9 cellular contexts compared by ENCODE assay signal in genomic region chr19:1257475-1258160, GRCh38. TPM values are rescaled to one million over a fixed set of nuclear protein-coding genes. Genes with fewer than 3 reads are reported as not detected.
A peak's percentile ranks its signal among the peaks of the same experiment; 100 is the strongest.
DNase-seq lines count a peak whose midpoint lies in the region; ATAC-seq, FAIRE-seq and TF ChIP-seq lines count a peak whose summit lies in the region.
"Had no signal": no experiment of that assay in that cellular context is flagged by ENCODE, and none has a peak within 500 bp of the region (broad histone marks: within the 10 kb centered on the region; RNA-seq: fewer than 3 reads in every experiment).

No MANE protein-coding gene starts in this region.

- TF ChIP-seq EP300 in A549 (IDR thresholded peaks at IDR 0.05), result no peak

- peaks cover 30% of the 10 kb centered on the region for H3K27me3 Mint-ChIP-seq in HFFc6 (ENCODE audit: insufficient read depth)
- peaks cover 26% of the 10 kb centered on the region for H3K27me3 Mint-ChIP-seq in neural crest cell (ENCODE audit: low read depth)

- peak overlapping the region; percentile 71 for H3K4me3 Mint-ChIP-seq in HFFc6
- H3K4me3 Mint-ChIP-seq in neural crest cell, result peak overlapping the region; percentile 86

- 47% methylated on average over 23 of the region's 23 CpGs for WGBS in A549 (ENCODE audit: missing lambda C conversion rate)

- H3K27ac ChIP-seq in A549 (peak overlapping the region; percentile 98 to 99), colonic mucosa (peak overlapping the region; percentile 91)

- H3K4me1 ChIP-seq in A549 (peaks cover 73% of the 10 kb centered on the region), colonic mucosa (peaks cover 32% of the 10 kb centered on the region)

- ATAC-seq in A549 (no peak), HG03039 (IDR thresholded peaks at IDR 0.05; ENCODE audit: unreplicated experiment) (no peak), GM19023 (IDR thresholded peaks at IDR 0.05; ENCODE audit: unreplicated experiment) (no peak)

- no peaks in the 10 kb centered on the region for H3K9me3 Mint-ChIP-seq in HFFc6
- no peaks in the 10 kb centered on the region for H3K9me3 Mint-ChIP-seq in neural crest cell

- CTCF ChIA-PET in A549 (lab: Yijun Ruan, JAX), result interaction anchor here (8.4 to 18.7 kb wide), 2 partner anchors 10 to 14 kb away, joined by 107 to 500 read pairs; partner anchors contain the start of genes ATP5F1D and CIRBP

- no peaks in the 10 kb centered on the region for H3K27me3 ChIP-seq in colonic mucosa

- no peak for TF ChIP-seq RAD21 in A549 (conservative IDR thresholded peaks at IDR 0.05 in 1 of 2, IDR thresholded peaks at IDR 0.05 in 1 of 2)

- FAIRE-seq in A549 (lab: Jason Lieb, UNC), result no peak

- no peak for TF ChIP-seq CTCF in A549 (IDR thresholded peaks at IDR 0.05)
- no peak for TF ChIP-seq CTCF in HFFc6 (IDR thresholded peaks at IDR 0.05)
- no peak for TF ChIP-seq CTCF in colonic mucosa (IDR thresholded peaks at IDR 0.05)
- no peak for TF ChIP-seq CTCF in neural crest cell (conservative IDR thresholded peaks at IDR 0.05)

- H3K9ac ChIP-seq in colonic mucosa (ENCODE audit: low read depth in 2 of 2, low read length in 2 of 2), result peak overlapping the region in 1 of 2 donors; percentile 100

- intact Hi-C loops in colonic mucosa (cut with DNase I), result no loop called here

- POLR2A ChIA-PET in A549 (lab: Yijun Ruan, JAX), result no interaction called here

- no peak for TF ChIP-seq POLR2A in A549 (IDR thresholded peaks at IDR 0.05; ENCODE audit: low read length)

- H3K4me3 ChIP-seq in A549, result peak overlapping the region; percentile 29; the same call in 1 of the 3 replicates
- no peak overlapping the region for H3K4me3 ChIP-seq in colonic mucosa

- peaks cover 10% of the 10 kb centered on the region for H3K36me3 Mint-ChIP-seq in HFFc6 (ENCODE audit: low read depth)
- H3K36me3 Mint-ChIP-seq in neural crest cell (ENCODE audit: low read depth), result peaks cover 9% of the 10 kb centered on the region

- H3K4me1 Mint-ChIP-seq in HFFc6 (ENCODE audit: low read depth) (peaks cover 55% of the 10 kb centered on the region), neural crest cell (peaks cover 43% of the 10 kb centered on the region)

- no peak for DNase-seq in A549 (ENCODE audit: low read depth in 1 of 2, low spot score in 1 of 2)
- DNase-seq in HFFc6, result no peak
- no peak for DNase-seq in colonic mucosa
- no peak for DNase-seq in neural crest cell (ENCODE audit: low read depth, low spot score)
- no peak for DNase-seq in NCI-H2196 (lab: John Stamatoyannopoulos, UW; ENCODE audit: unreplicated experiment)
- DNase-seq in NCI-H2196 treated with DMSO at 0.1 percent for 48 hours (lab: John Stamatoyannopoulos, UW; ENCODE audit: unreplicated experiment), result no peak
- DNase-seq: SIG-M5 had no signal

- H3K4me2 ChIP-seq in A549, result peak overlapping the region; percentile 100

- peaks cover 30% of the 10 kb centered on the region for H3K36me3 ChIP-seq in colonic mucosa

- peak overlapping the region; percentile 93 for H3K27ac Mint-ChIP-seq in HFFc6
- H3K27ac Mint-ChIP-seq in neural crest cell (ENCODE audit: unreplicated experiment), result no peak overlapping the region

- H3K9me3 ChIP-seq in A549 (no peaks in the 10 kb centered on the region), colonic mucosa (no peaks in the 10 kb centered on the region)

TF ChIP-seq in A549, 52 proteins besides CTCF, POLR2A, EP300 and RAD21 (continues in another document):
- no peak for TF ChIP-seq SMC3 (IDR thresholded peaks at IDR 0.05)
- TF ChIP-seq ZC3H11A (IDR thresholded peaks at IDR 0.05), result no peak
- no peak for TF ChIP-seq GATA3 (IDR thresholded peaks at IDR 0.05; ENCODE audit: borderline replicate concordance)
- TF ChIP-seq, protein P1, sequence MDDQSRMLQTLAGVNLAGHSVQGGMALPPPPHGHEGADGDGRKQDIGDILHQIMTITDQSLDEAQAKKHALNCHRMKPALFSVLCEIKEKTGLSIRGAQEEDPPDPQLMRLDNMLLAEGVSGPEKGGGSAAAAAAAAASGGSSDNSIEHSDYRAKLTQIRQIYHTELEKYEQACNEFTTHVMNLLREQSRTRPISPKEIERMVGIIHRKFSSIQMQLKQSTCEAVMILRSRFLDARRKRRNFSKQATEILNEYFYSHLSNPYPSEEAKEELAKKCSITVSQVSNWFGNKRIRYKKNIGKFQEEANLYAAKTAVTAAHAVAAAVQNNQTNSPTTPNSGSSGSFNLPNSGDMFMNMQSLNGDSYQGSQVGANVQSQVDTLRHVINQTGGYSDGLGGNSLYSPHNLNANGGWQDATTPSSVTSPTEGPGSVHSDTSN (IDR thresholded peaks at IDR 0.05), result no peak
- TF ChIP-seq, protein P2, sequence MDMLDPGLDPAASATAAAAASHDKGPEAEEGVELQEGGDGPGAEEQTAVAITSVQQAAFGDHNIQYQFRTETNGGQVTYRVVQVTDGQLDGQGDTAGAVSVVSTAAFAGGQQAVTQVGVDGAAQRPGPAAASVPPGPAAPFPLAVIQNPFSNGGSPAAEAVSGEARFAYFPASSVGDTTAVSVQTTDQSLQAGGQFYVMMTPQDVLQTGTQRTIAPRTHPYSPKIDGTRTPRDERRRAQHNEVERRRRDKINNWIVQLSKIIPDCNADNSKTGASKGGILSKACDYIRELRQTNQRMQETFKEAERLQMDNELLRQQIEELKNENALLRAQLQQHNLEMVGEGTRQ (IDR thresholded peaks at IDR 0.05), result no peak
- TF ChIP-seq, protein P3, sequence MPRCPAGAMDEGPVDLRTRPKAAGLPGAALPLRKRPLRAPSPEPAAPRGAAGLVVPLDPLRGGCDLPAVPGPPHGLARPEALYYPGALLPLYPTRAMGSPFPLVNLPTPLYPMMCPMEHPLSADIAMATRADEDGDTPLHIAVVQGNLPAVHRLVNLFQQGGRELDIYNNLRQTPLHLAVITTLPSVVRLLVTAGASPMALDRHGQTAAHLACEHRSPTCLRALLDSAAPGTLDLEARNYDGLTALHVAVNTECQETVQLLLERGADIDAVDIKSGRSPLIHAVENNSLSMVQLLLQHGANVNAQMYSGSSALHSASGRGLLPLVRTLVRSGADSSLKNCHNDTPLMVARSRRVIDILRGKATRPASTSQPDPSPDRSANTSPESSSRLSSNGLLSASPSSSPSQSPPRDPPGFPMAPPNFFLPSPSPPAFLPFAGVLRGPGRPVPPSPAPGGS (IDR thresholded peaks at IDR 0.05), result no peak
- TF ChIP-seq RCOR1 (IDR thresholded peaks at IDR 0.05; ENCODE audit: low read depth, low read length), result no peak

RNA-seq across cellular contexts. Expression of gene MIDN, which starts 9.2 kb away (rescaled TPM):
- polyA plus RNA-seq in A549 (2011; rRNA removed), result 9.1 and 11.8 TPM in 2 replicates
- polyA plus RNA-seq in A549 (2012; cell fraction: cytosol; rRNA removed), result 17.7 and 27.8 TPM in 2 replicates
- polyA plus RNA-seq in A549 (2012; cell fraction: nucleus; rRNA removed), result 45.7 and 73.9 TPM in 2 replicates
- polyA plus RNA-seq in A549 (2017; fragmentation: RNase III; extraction: RNeasy Plus Mini Kit Qiagen cat#74134 plus additional on column Dnase treatment), result 27.7 to 33.4 TPM (median 31.4 TPM) in 3 replicates
- 23.7 and 25.2 TPM in 2 replicates for polyA minus RNA-seq in A549 (2011; rRNA and poly(A)+ RNA removed)
- 10 to 100 TPM; 58.4 to 73.3 (median 67.4) TPM for total RNA-seq in HFFc6 (2021; fragmentation: NEBNext Ultra II Directional; extraction: Animal tissue kit (Norgen Biotek cat#: 25700))
- total RNA-seq in colonic mucosa, result 100 to 1,000 TPM; 172 to 177 TPM
- total RNA-seq in neural crest cell, result 177 and 187 TPM in 2 replicates

RNA-seq across cellular contexts. Expression of gene CIRBP, which starts 11.5 kb away (rescaled TPM):
- polyA plus RNA-seq in A549 (2011; rRNA removed), result 92.4 and 151 TPM in 2 replicates
- polyA plus RNA-seq in A549 (2012; cell fraction: cytosol; rRNA removed), result 111 and 147 TPM in 2 replicates
- polyA plus RNA-seq in A549 (2012; cell fraction: nucleus; rRNA removed), result 246 and 410 TPM in 2 replicates
- polyA plus RNA-seq in A549 (2017; fragmentation: RNase III; extraction: RNeasy Plus Mini Kit Qiagen cat#74134 plus additional on column Dnase treatment), result 178 to 201 TPM (median 189 TPM) in 3 replicates
- polyA minus RNA-seq in A549 (2011; rRNA and poly(A)+ RNA removed), result 38.3 and 44.0 TPM in 2 replicates
- 100 to 1,000 TPM; 160 to 243 (median 190) TPM for total RNA-seq in HFFc6 (2021; fragmentation: NEBNext Ultra II Directional; extraction: Animal tissue kit (Norgen Biotek cat#: 25700))
- 100 to 1,000 TPM; 163 to 179 TPM for total RNA-seq in colonic mucosa
- total RNA-seq in neural crest cell, result 414 and 421 TPM in 2 replicates

RNA-seq across cellular contexts. Expression of gene ATP5F1D, which starts 16.1 kb away (rescaled TPM):
- 18.5 and 28.7 TPM in 2 replicates for polyA plus RNA-seq in A549 (2011; rRNA removed)
- 158 and 210 TPM in 2 replicates for polyA plus RNA-seq in A549 (2012; cell fraction: cytosol; rRNA removed)
- polyA plus RNA-seq in A549 (2012; cell fraction: nucleus; rRNA removed), result 114 and 225 TPM in 2 replicates
- polyA plus RNA-seq in A549 (2017; fragmentation: RNase III; extraction: RNeasy Plus Mini Kit Qiagen cat#74134 plus additional on column Dnase treatment), result 96.9 to 101 TPM (median 99.7 TPM) in 3 replicates
- polyA minus RNA-seq in A549 (2011; rRNA and poly(A)+ RNA removed), result 12.4 and 18.2 TPM in 2 replicates
- 100 to 1,000 TPM; 190 to 243 (median 217) TPM for total RNA-seq in HFFc6 (2021; fragmentation: NEBNext Ultra II Directional; extraction: Animal tissue kit (Norgen Biotek cat#: 25700))
- total RNA-seq in colonic mucosa, result 100 to 1,000 TPM; 359 to 627 TPM
- 140 and 141 TPM in 2 replicates for total RNA-seq in neural crest cell

RNA-seq across cellular contexts. Expression of gene FAM174C, which starts 17.7 kb away (rescaled TPM):
- polyA plus RNA-seq in A549 (2011; rRNA removed), result 22.7 and 24.8 TPM in 2 replicates
- polyA plus RNA-seq in A549 (2012; cell fraction: cytosol; rRNA removed), result 96.5 and 113 TPM in 2 replicates
- polyA plus RNA-seq in A549 (2012; cell fraction: nucleus; rRNA removed), result 61.6 and 78.1 TPM in 2 replicates
- polyA plus RNA-seq in A549 (2017; fragmentation: RNase III; extraction: RNeasy Plus Mini Kit Qiagen cat#74134 plus additional on column Dnase treatment), result 35.6 to 37.6 TPM (median 37.1 TPM) in 3 replicates
- polyA minus RNA-seq in A549 (2011; rRNA and poly(A)+ RNA removed), result 5.3 and 6.7 TPM in 2 replicates
- 10 to 100 TPM; 54.2 to 77.6 (median 63.8) TPM for total RNA-seq in HFFc6 (2021; fragmentation: NEBNext Ultra II Directional; extraction: Animal tissue kit (Norgen Biotek cat#: 25700))
- 100 to 1,000 TPM in 1 of 2 donors, 10 to 100 TPM in 1; 41.8 to 114 TPM for total RNA-seq in colonic mucosa
- 33.3 and 36.6 TPM in 2 replicates for total RNA-seq in neural crest cell

RNA-seq across cellular contexts. Expression of gene CBARP, which starts 19.8 kb away (rescaled TPM):
- polyA plus RNA-seq in A549 (2011; rRNA removed), result 0.19 and 0.30 TPM in 2 replicates
- polyA plus RNA-seq in A549 (2012; cell fraction: cytosol; rRNA removed), result 1.3 and 2.3 TPM in 2 replicates
- polyA plus RNA-seq in A549 (2012; cell fraction: nucleus; rRNA removed), result 4.5 and 8.2 TPM in 2 replicates
- polyA plus RNA-seq in A549 (2017; fragmentation: RNase III; extraction: RNeasy Plus Mini Kit Qiagen cat#74134 plus additional on column Dnase treatment), result 1.7 to 2.0 TPM (median 1.9 TPM) in 3 replicates
- polyA minus RNA-seq in A549 (2011; rRNA and poly(A)+ RNA removed), result 0.21 and 0.24 TPM in 2 replicates
- total RNA-seq in HFFc6 (2021; fragmentation: NEBNext Ultra II Directional; extraction: Animal tissue kit (Norgen Biotek cat#: 25700)), result 10 to 100 TPM in 1 of 6 experiments, 1 to 10 TPM in 5; 7.6 to 12.7 (median 8.6) TPM
- total RNA-seq in colonic mucosa, result under 1 TPM; 0.22 to 0.48 TPM
- total RNA-seq in neural crest cell, result 26.2 and 27.1 TPM in 2 replicates
